Comparison of ENCODE assay signal across 1 cellular context in the genomic region with DNA sequence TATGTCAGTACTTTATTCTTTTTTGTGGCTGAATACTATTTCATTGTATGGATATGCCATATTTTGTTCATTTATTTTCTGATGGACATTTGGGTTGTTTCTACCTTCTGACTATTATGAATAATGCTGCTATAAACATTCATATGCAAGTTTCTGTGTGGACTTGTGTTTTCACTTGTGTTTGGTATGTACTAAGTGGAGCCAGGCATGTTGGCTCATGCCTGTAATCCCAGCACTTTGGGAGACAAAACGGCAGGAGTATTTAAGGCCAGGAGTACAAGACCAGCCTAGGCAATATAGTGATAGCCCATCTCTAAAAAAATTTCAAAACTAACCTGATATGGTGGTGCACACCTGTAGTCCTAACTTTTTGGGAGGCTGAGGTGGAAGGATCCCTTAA.
TF ChIP-seq lines count a peak whose summit lies in the region.

No MANE protein-coding gene starts in this region.

TF ChIP-seq in SK-N-SH, 30 proteins besides CTCF, POLR2A, EP300 and RAD21 (continued from another document):
- TF ChIP-seq YY1 (IDR thresholded peaks at IDR 0.05; ENCODE audit: low read depth): no peak
- no peak for TF ChIP-seq GABPA (IDR thresholded peaks at IDR 0.05; ENCODE audit: low read depth)
- TF ChIP-seq SMC3 (IDR thresholded peaks at IDR 0.05; ENCODE audit: low read depth, low read length): no peak
- no peak for TF ChIP-seq JUND (IDR thresholded peaks at IDR 0.05)
- TF ChIP-seq RFX5 (IDR thresholded peaks at IDR 0.05; ENCODE audit: low read length): no peak
- no peak for TF ChIP-seq TAF1 (IDR thresholded peaks at IDR 0.05; ENCODE audit: borderline replicate concordance, low read depth, low read length)
- TF ChIP-seq FOSL2 (IDR thresholded peaks at IDR 0.05; ENCODE audit: borderline replicate concordance, low read depth): no peak
- no peak for TF ChIP-seq FOXM1 (IDR thresholded peaks at IDR 0.05; ENCODE audit: low read depth)
- no peak for TF ChIP-seq TCF12 (IDR thresholded peaks at IDR 0.05)
- TF ChIP-seq, protein P1, sequence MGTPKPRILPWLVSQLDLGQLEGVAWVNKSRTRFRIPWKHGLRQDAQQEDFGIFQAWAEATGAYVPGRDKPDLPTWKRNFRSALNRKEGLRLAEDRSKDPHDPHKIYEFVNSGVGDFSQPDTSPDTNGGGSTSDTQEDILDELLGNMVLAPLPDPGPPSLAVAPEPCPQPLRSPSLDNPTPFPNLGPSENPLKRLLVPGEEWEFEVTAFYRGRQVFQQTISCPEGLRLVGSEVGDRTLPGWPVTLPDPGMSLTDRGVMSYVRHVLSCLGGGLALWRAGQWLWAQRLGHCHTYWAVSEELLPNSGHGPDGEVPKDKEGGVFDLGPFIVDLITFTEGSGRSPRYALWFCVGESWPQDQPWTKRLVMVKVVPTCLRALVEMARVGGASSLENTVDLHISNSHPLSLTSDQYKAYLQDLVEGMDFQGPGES (IDR thresholded peaks at IDR 0.05; ENCODE audit: low read depth, low read length): no peak
- TF ChIP-seq POLR2AphosphoS5 (IDR thresholded peaks at IDR 0.05; ENCODE audit: low read depth, low read length): no peak
- TF ChIP-seq ELF1 (IDR thresholded peaks at IDR 0.05): no peak
TF ChIP-seq in SK-N-SH: peak in this region for 0.
